Comparison of ENCODE assay signal across 1 cellular context in the genomic region with DNA sequence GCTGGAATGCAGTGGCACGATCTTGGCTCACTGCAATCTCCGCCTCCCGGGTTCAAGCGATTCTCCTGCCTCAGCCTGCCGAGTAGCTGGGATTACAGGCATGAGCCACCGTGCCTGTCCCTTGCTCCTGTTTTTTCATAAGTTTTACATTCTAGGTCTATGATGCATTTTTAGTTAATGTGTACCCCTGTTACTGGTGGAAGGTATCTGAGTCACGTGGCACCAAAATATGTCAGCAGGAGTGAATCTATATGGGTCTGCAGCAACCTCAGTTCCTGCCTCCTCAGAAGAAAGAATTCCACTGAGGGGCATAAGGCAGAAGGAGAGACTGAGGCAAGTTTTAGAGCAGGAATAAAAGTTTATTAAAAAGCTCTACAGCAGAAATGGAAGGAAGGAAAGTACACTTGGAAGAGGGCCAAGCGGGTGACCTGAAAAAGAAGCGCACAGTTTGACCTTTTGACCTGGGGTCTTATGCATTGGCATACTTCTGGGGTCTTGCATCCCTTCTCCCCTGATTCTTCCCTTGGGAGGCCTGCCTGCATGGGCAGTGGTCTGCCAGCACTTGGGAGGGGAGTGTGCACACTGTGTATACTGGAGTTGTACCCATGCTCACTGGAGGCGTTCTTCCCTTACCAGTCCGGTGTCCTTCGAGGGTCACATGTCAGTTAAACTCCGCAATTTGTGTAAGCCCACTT.
TF ChIP-seq lines count a peak whose summit lies in the region.

No MANE protein-coding gene starts in this region.

TF ChIP-seq in HepG2, 621 proteins besides CTCF, POLR2A, EP300 and RAD21 (continues in another document):
- TF ChIP-seq ZNF256 (CRISPR knock-in tag; conservative IDR thresholded peaks at IDR 0.05) (no peak), ZNF792 (CRISPR knock-in tag; IDR thresholded peaks at IDR 0.05) (no peak), REPIN1 (CRISPR knock-in tag; IDR thresholded peaks at IDR 0.05; ENCODE audit: borderline replicate concordance, low read depth) (no peak), ZNF530 (CRISPR knock-in tag; IDR thresholded peaks at IDR 0.05; ENCODE audit: low read depth) (no peak), ZSCAN30 (CRISPR knock-in tag; IDR thresholded peaks at IDR 0.05) (no peak), FOXK2 (IDR thresholded peaks at IDR 0.05) (no peak), NFE2L2 (IDR thresholded peaks at IDR 0.05; ENCODE audit: low read length) (no peak), CBX2 (IDR thresholded peaks at IDR 0.05; ENCODE audit: low read depth, low read length) (no peak), CBX2 (CRISPR knock-in tag; IDR thresholded peaks at IDR 0.05; ENCODE audit: low read depth) (no peak), ZNF781 (CRISPR knock-in tag; IDR thresholded peaks at IDR 0.05; ENCODE audit: borderline replicate concordance, not compliant biosample characterization) (no peak), NR2F2 (IDR thresholded peaks at IDR 0.05; ENCODE audit: borderline replicate concordance, low read depth) (no peak), SP140L (CRISPR knock-in tag; IDR thresholded peaks at IDR 0.05; ENCODE audit: borderline replicate concordance) (no peak), CCDC6 (CRISPR knock-in tag; IDR thresholded peaks at IDR 0.05) (no peak), PHF20 (CRISPR knock-in tag; IDR thresholded peaks at IDR 0.05) (no peak), NR2F6 (IDR thresholded peaks at IDR 0.05) (peak; percentile 77), NR2F6 (CRISPR knock-in tag; IDR thresholded peaks at IDR 0.05) (no peak), GATA4 (IDR thresholded peaks at IDR 0.05; ENCODE audit: borderline replicate concordance, low read depth) (no peak), RNF2 (conservative IDR thresholded peaks at IDR 0.05; ENCODE audit: low read depth) (no peak), ZNF235 (CRISPR knock-in tag; IDR thresholded peaks at IDR 0.05; ENCODE audit: borderline replicate concordance) (no peak), DNMT3B (CRISPR knock-in tag; conservative IDR thresholded peaks at IDR 0.05) (no peak), FLYWCH1 (CRISPR knock-in tag; IDR thresholded peaks at IDR 0.05) (0 out of 2 replicates have a peak, but pooled peaks have one; percentile 40), ZNF549 (CRISPR knock-in tag; IDR thresholded peaks at IDR 0.05) (no peak), SMARCC2 (IDR thresholded peaks at IDR 0.05) (no peak), SP4 (CRISPR knock-in tag; IDR thresholded peaks at IDR 0.05) (no peak), EZH2 (conservative IDR thresholded peaks at IDR 0.05; ENCODE audit: low read depth, low read length) (no peak), ZNF773 (CRISPR knock-in tag; IDR thresholded peaks at IDR 0.05; ENCODE audit: borderline replicate concordance) (no peak), NPAS2 (CRISPR knock-in tag; IDR thresholded peaks at IDR 0.05; ENCODE audit: borderline replicate concordance) (no peak), ZNF431 (CRISPR knock-in tag; IDR thresholded peaks at IDR 0.05; ENCODE audit: borderline replicate concordance, low read depth) (no peak), HIVEP1 (CRISPR knock-in tag; IDR thresholded peaks at IDR 0.05) (no peak), ZNF672 (CRISPR knock-in tag; IDR thresholded peaks at IDR 0.05) (no peak), ZNF747 (CRISPR knock-in tag; IDR thresholded peaks at IDR 0.05; ENCODE audit: borderline replicate concordance) (no peak), ZZZ3 (CRISPR knock-in tag; IDR thresholded peaks at IDR 0.05; ENCODE audit: borderline replicate concordance) (no peak), TCF7 (IDR thresholded peaks at IDR 0.05; ENCODE audit: low read depth) (no peak), MIER2 (CRISPR knock-in tag; IDR thresholded peaks at IDR 0.05) (no peak), NR3C1 (CRISPR knock-in tag; IDR thresholded peaks at IDR 0.05) (no peak), MTA3 (CRISPR knock-in tag; IDR thresholded peaks at IDR 0.05) (no peak), NR2F1 (CRISPR knock-in tag; IDR thresholded peaks at IDR 0.05) (peak in 1 of 2 experiments; percentile 35; a peak in 1 of 4 replicates), NKX3-1 (CRISPR knock-in tag; IDR thresholded peaks at IDR 0.05) (no peak)
- TF ChIP-seq, protein P1, sequence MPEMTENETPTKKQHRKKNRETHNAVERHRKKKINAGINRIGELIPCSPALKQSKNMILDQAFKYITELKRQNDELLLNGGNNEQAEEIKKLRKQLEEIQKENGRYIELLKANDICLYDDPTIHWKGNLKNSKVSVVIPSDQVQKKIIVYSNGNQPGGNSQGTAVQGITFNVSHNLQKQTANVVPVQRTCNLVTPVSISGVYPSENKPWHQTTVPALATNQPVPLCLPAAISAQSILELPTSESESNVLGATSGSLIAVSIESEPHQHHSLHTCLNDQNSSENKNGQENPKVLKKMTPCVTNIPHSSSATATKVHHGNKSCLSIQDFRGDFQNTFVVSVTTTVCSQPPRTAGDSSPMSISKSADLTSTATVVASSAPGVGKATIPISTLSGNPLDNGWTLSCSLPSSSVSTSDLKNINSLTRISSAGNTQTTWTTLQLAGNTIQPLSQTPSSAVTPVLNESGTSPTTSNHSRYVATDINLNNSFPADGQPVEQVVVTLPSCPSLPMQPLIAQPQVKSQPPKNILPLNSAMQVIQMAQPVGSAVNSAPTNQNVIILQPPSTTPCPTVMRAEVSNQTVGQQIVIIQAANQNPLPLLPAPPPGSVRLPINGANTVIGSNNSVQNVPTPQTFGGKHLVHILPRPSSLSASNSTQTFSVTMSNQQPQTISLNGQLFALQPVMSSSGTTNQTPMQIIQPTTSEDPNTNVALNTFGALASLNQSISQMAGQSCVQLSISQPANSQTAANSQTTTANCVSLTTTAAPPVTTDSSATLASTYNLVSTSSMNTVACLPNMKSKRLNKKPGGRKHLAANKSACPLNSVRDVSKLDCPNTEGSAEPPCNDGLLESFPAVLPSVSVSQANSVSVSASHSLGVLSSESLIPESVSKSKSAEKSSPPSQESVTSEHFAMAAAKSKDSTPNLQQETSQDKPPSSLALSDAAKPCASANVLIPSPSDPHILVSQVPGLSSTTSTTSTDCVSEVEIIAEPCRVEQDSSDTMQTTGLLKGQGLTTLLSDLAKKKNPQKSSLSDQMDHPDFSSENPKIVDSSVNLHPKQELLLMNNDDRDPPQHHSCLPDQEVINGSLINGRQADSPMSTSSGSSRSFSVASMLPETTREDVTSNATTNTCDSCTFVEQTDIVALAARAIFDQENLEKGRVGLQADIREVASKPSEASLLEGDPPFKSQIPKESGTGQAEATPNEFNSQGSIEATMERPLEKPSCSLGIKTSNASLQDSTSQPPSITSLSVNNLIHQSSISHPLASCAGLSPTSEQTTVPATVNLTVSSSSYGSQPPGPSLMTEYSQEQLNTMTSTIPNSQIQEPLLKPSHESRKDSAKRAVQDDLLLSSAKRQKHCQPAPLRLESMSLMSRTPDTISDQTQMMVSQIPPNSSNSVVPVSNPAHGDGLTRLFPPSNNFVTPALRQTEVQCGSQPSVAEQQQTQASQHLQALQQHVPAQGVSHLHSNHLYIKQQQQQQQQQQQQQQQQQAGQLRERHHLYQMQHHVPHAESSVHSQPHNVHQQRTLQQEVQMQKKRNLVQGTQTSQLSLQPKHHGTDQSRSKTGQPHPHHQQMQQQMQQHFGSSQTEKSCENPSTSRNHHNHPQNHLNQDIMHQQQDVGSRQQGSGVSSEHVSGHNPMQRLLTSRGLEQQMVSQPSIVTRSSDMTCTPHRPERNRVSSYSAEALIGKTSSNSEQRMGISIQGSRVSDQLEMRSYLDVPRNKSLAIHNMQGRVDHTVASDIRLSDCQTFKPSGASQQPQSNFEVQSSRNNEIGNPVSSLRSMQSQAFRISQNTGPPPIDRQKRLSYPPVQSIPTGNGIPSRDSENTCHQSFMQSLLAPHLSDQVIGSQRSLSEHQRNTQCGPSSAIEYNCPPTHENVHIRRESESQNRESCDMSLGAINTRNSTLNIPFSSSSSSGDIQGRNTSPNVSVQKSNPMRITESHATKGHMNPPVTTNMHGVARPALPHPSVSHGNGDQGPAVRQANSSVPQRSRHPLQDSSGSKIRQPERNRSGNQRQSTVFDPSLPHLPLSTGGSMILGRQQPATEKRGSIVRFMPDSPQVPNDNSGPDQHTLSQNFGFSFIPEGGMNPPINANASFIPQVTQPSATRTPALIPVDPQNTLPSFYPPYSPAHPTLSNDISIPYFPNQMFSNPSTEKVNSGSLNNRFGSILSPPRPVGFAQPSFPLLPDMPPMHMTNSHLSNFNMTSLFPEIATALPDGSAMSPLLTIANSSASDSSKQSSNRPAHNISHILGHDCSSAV (CRISPR knock-in tag; IDR thresholded peaks at IDR 0.05; ENCODE audit: borderline replicate concordance), result no peak
- TF ChIP-seq, protein P2, sequence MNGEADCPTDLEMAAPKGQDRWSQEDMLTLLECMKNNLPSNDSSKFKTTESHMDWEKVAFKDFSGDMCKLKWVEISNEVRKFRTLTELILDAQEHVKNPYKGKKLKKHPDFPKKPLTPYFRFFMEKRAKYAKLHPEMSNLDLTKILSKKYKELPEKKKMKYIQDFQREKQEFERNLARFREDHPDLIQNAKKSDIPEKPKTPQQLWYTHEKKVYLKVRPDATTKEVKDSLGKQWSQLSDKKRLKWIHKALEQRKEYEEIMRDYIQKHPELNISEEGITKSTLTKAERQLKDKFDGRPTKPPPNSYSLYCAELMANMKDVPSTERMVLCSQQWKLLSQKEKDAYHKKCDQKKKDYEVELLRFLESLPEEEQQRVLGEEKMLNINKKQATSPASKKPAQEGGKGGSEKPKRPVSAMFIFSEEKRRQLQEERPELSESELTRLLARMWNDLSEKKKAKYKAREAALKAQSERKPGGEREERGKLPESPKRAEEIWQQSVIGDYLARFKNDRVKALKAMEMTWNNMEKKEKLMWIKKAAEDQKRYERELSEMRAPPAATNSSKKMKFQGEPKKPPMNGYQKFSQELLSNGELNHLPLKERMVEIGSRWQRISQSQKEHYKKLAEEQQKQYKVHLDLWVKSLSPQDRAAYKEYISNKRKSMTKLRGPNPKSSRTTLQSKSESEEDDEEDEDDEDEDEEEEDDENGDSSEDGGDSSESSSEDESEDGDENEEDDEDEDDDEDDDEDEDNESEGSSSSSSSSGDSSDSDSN (CRISPR knock-in tag; IDR thresholded peaks at IDR 0.05), result no peak
- TF ChIP-seq, protein P3, sequence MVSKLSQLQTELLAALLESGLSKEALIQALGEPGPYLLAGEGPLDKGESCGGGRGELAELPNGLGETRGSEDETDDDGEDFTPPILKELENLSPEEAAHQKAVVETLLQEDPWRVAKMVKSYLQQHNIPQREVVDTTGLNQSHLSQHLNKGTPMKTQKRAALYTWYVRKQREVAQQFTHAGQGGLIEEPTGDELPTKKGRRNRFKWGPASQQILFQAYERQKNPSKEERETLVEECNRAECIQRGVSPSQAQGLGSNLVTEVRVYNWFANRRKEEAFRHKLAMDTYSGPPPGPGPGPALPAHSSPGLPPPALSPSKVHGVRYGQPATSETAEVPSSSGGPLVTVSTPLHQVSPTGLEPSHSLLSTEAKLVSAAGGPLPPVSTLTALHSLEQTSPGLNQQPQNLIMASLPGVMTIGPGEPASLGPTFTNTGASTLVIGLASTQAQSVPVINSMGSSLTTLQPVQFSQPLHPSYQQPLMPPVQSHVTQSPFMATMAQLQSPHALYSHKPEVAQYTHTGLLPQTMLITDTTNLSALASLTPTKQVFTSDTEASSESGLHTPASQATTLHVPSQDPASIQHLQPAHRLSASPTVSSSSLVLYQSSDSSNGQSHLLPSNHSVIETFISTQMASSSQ (IDR thresholded peaks at IDR 0.05; ENCODE audit: low read depth), result no peak
- TF ChIP-seq, protein P3 (CRISPR knock-in tag; IDR thresholded peaks at IDR 0.05; ENCODE audit: borderline replicate concordance), result no peak
- TF ChIP-seq, protein P4, sequence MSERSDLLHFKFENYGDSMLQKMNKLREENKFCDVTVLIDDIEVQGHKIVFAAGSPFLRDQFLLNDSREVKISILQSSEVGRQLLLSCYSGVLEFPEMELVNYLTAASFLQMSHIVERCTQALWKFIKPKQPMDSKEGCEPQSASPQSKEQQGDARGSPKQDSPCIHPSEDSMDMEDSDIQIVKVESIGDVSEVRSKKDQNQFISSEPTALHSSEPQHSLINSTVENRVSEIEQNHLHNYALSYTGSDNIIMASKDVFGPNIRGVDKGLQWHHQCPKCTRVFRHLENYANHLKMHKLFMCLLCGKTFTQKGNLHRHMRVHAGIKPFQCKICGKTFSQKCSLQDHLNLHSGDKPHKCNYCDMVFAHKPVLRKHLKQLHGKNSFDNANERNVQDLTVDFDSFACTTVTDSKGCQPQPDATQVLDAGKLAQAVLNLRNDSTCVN (CRISPR knock-in tag; IDR thresholded peaks at IDR 0.05; ENCODE audit: borderline replicate concordance), result no peak
- TF ChIP-seq, protein P5, sequence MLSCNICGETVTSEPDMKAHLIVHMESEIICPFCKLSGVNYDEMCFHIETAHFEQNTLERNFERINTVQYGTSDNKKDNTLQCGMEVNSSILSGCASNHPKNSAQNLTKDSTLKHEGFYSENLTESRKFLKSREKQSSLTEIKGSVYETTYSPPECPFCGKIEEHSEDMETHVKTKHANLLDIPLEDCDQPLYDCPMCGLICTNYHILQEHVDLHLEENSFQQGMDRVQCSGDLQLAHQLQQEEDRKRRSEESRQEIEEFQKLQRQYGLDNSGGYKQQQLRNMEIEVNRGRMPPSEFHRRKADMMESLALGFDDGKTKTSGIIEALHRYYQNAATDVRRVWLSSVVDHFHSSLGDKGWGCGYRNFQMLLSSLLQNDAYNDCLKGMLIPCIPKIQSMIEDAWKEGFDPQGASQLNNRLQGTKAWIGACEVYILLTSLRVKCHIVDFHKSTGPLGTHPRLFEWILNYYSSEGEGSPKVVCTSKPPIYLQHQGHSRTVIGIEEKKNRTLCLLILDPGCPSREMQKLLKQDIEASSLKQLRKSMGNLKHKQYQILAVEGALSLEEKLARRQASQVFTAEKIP (CRISPR knock-in tag; IDR thresholded peaks at IDR 0.05; ENCODE audit: borderline replicate concordance), result no peak
- TF ChIP-seq, protein P6, sequence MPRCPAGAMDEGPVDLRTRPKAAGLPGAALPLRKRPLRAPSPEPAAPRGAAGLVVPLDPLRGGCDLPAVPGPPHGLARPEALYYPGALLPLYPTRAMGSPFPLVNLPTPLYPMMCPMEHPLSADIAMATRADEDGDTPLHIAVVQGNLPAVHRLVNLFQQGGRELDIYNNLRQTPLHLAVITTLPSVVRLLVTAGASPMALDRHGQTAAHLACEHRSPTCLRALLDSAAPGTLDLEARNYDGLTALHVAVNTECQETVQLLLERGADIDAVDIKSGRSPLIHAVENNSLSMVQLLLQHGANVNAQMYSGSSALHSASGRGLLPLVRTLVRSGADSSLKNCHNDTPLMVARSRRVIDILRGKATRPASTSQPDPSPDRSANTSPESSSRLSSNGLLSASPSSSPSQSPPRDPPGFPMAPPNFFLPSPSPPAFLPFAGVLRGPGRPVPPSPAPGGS (CRISPR knock-in tag; IDR thresholded peaks at IDR 0.05), result no peak
